1 cellular context compared by ENCODE assay signal in genomic region chr14:39174560-39175444, GRCh38.
A peak's percentile ranks its signal among the peaks of the same experiment; 100 is the strongest.
TF ChIP-seq lines count a peak whose summit lies in the region.

PNN (plus strand) TSS chr14:39175254; CDS start chr14:39175280, 26 bp downstream.

TF ChIP-seq in HepG2, 621 proteins besides CTCF, POLR2A, EP300 and RAD21 (continued from another document and continues in another):
- TF ChIP-seq MLXIP (CRISPR knock-in tag; IDR thresholded peaks at IDR 0.05; ENCODE audit: borderline replicate concordance) (peak; percentile 90), ZNF549 (CRISPR knock-in tag; IDR thresholded peaks at IDR 0.05) (peak; percentile 67; the same call in 1 of the 2 replicates), ZNF891 (CRISPR knock-in tag; IDR thresholded peaks at IDR 0.05) (no peak; the same call in 1 of the 2 replicates), SIN3B (IDR thresholded peaks at IDR 0.05; ENCODE audit: low read length) (no peak; the same call in none of the 2 replicates), SIX1 (CRISPR knock-in tag; IDR thresholded peaks at IDR 0.05; ENCODE audit: borderline replicate concordance) (peak; percentile 12), ZNF790 (CRISPR knock-in tag; IDR thresholded peaks at IDR 0.05; ENCODE audit: borderline replicate concordance) (no peak), ZSCAN20 (CRISPR knock-in tag; IDR thresholded peaks at IDR 0.05; ENCODE audit: borderline replicate concordance) (peak; percentile 76), HOXD1 (CRISPR knock-in tag; IDR thresholded peaks at IDR 0.05) (peak; percentile 82), ZNF839 (CRISPR knock-in tag; IDR thresholded peaks at IDR 0.05; ENCODE audit: borderline replicate concordance) (no peak), SRF (IDR thresholded peaks at IDR 0.05; ENCODE audit: low read depth, low read length) (peak; percentile 73; the same call in 1 of the 2 replicates), JARID2 (CRISPR knock-in tag; IDR thresholded peaks at IDR 0.05; ENCODE audit: insufficient replicate concordance) (peak; percentile 79), MIXL1 (CRISPR knock-in tag; IDR thresholded peaks at IDR 0.05) (peak; percentile 94), ZMYM4 (CRISPR knock-in tag; IDR thresholded peaks at IDR 0.05) (peak; percentile 97), ZNF224 (CRISPR knock-in tag; IDR thresholded peaks at IDR 0.05) (peak; percentile 88), ZNF121 (CRISPR knock-in tag; IDR thresholded peaks at IDR 0.05) (peak; percentile 99), CHD4 (IDR thresholded peaks at IDR 0.05; ENCODE audit: borderline replicate concordance, low read length) (peak; percentile 99; the same call in 1 of the 2 replicates), EEA1 (CRISPR knock-in tag; IDR thresholded peaks at IDR 0.05; ENCODE audit: borderline replicate concordance) (peak; percentile 94; the same call in 1 of the 2 replicates), ZNF543 (CRISPR knock-in tag; IDR thresholded peaks at IDR 0.05) (peak; percentile 96), ZNF747 (CRISPR knock-in tag; IDR thresholded peaks at IDR 0.05; ENCODE audit: borderline replicate concordance) (peak; percentile 86; the same call in 1 of the 2 replicates), POGK (CRISPR knock-in tag; conservative IDR thresholded peaks at IDR 0.05) (peak; percentile 90), MTF1 (CRISPR knock-in tag; IDR thresholded peaks at IDR 0.05) (peak; percentile 84), SP140L (CRISPR knock-in tag; IDR thresholded peaks at IDR 0.05; ENCODE audit: borderline replicate concordance) (peak; percentile 97), KIAA2018 (CRISPR knock-in tag; IDR thresholded peaks at IDR 0.05; ENCODE audit: borderline replicate concordance) (peak; percentile 91; the same call in 1 of the 2 replicates), ZNF430 (CRISPR knock-in tag; IDR thresholded peaks at IDR 0.05) (peak; percentile 97), ZNF614 (CRISPR knock-in tag; IDR thresholded peaks at IDR 0.05; ENCODE audit: borderline replicate concordance) (peak; percentile 94), SRSF4 (IDR thresholded peaks at IDR 0.05; ENCODE audit: low read depth, low read length, poor library complexity, severe bottlenecking) (no peak), ZNF362 (CRISPR knock-in tag; IDR thresholded peaks at IDR 0.05; ENCODE audit: borderline replicate concordance) (peak; percentile 100), MTA1 (CRISPR knock-in tag; IDR thresholded peaks at IDR 0.05; ENCODE audit: borderline replicate concordance) (peak; percentile 98; the same call in 1 of the 2 replicates), GPN1 (CRISPR knock-in tag; IDR thresholded peaks at IDR 0.05; ENCODE audit: borderline replicate concordance) (0 out of 2 replicates have a peak, but pooled peaks have one; percentile 77), ZNF589 (CRISPR knock-in tag; conservative IDR thresholded peaks at IDR 0.05) (no peak), BORCS8-MEF2B (CRISPR knock-in tag; IDR thresholded peaks at IDR 0.05) (peak; percentile 89)
- TF ChIP-seq, protein P1, sequence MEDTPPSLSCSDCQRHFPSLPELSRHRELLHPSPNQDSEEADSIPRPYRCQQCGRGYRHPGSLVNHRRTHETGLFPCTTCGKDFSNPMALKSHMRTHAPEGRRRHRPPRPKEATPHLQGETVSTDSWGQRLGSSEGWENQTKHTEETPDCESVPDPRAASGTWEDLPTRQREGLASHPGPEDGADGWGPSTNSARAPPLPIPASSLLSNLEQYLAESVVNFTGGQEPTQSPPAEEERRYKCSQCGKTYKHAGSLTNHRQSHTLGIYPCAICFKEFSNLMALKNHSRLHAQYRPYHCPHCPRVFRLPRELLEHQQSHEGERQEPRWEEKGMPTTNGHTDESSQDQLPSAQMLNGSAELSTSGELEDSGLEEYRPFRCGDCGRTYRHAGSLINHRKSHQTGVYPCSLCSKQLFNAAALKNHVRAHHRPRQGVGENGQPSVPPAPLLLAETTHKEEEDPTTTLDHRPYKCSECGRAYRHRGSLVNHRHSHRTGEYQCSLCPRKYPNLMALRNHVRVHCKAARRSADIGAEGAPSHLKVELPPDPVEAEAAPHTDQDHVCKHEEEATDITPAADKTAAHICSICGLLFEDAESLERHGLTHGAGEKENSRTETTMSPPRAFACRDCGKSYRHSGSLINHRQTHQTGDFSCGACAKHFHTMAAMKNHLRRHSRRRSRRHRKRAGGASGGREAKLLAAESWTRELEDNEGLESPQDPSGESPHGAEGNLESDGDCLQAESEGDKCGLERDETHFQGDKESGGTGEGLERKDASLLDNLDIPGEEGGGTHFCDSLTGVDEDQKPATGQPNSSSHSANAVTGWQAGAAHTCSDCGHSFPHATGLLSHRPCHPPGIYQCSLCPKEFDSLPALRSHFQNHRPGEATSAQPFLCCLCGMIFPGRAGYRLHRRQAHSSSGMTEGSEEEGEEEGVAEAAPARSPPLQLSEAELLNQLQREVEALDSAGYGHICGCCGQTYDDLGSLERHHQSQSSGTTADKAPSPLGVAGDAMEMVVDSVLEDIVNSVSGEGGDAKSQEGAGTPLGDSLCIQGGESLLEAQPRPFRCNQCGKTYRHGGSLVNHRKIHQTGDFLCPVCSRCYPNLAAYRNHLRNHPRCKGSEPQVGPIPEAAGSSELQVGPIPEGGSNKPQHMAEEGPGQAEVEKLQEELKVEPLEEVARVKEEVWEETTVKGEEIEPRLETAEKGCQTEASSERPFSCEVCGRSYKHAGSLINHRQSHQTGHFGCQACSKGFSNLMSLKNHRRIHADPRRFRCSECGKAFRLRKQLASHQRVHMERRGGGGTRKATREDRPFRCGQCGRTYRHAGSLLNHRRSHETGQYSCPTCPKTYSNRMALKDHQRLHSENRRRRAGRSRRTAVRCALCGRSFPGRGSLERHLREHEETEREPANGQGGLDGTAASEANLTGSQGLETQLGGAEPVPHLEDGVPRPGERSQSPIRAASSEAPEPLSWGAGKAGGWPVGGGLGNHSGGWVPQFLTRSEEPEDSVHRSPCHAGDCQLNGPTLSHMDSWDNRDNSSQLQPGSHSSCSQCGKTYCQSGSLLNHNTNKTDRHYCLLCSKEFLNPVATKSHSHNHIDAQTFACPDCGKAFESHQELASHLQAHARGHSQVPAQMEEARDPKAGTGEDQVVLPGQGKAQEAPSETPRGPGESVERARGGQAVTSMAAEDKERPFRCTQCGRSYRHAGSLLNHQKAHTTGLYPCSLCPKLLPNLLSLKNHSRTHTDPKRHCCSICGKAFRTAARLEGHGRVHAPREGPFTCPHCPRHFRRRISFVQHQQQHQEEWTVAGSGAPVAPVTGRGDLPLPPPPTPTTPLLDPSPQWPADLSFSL (CRISPR knock-in tag; IDR thresholded peaks at IDR 0.05), result no peak; the same call in 1 of the 2 replicates
- TF ChIP-seq, protein P2, sequence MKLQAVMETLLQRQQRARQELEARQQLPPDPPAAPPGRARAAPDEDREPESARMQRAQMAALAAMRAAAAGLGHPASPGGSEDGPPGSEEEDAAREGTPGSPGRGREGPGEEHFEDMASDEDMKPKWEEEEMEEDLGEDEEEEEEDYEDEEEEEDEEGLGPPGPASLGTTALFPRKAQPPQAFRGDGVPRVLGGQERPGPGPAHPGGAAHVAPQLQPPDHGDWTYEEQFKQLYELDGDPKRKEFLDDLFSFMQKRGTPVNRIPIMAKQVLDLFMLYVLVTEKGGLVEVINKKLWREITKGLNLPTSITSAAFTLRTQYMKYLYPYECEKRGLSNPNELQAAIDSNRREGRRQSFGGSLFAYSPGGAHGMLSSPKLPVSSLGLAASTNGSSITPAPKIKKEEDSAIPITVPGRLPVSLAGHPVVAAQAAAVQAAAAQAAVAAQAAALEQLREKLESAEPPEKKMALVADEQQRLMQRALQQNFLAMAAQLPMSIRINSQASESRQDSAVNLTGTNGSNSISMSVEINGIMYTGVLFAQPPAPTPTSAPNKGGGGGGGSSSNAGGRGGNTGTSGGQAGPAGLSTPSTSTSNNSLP (IDR thresholded peaks at IDR 0.05; ENCODE audit: low read depth, low read length), result peak; percentile 96
